Comparison of ENCODE assay signal across 1 cellular context in the genomic region with DNA sequence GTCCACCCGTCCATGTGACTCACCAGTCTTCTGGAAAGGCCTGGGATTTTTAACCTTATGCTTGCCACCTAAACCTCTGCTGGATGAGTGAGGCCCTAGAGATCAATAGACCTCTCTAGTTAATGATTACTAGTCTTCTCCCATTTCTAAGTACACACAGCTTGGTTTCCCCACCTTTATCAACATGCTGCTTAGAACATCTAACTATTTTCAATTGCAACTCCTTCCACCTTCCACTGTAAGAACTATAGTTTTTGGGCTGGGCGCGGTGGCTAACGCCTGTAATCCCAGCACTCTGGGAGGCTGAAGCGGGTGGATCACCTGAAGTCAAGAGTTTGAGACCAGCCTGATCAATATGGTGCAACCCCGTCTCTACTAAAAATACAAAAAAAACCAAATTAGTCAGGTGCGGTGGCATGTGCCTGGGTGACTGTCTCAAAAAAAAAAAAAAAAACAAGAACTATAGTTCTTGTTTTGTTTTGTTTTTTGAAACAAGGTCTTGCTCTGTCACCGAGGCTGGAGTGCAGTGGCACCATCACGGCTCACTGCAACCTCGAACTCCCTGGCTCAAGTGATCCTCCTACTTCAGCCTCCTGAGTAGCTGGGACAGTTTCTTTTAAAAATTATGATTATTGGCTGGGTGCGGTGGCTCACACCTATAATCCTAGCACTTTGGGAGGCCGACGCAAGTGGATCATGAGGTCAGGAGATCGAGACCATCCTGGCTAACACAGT.
TF ChIP-seq lines count a peak whose summit lies in the region.

No MANE protein-coding gene starts in this region.

TF ChIP-seq in HepG2, 621 proteins besides CTCF, POLR2A, EP300 and RAD21 (continued from another document and continues in another):
- TF ChIP-seq AHDC1 (CRISPR knock-in tag; IDR thresholded peaks at IDR 0.05; ENCODE audit: borderline replicate concordance) (peak; percentile 78; the same call in 1 of the 2 replicates), ZNF773 (CRISPR knock-in tag; IDR thresholded peaks at IDR 0.05; ENCODE audit: borderline replicate concordance) (no peak), ZNF333 (CRISPR knock-in tag; IDR thresholded peaks at IDR 0.05; ENCODE audit: borderline replicate concordance) (no peak), AKNA (CRISPR knock-in tag; IDR thresholded peaks at IDR 0.05; ENCODE audit: borderline replicate concordance) (no peak), RELA (CRISPR knock-in tag; IDR thresholded peaks at IDR 0.05) (no peak), ZNF382 (CRISPR knock-in tag; IDR thresholded peaks at IDR 0.05; ENCODE audit: borderline replicate concordance) (no peak), KLF9 (CRISPR knock-in tag; IDR thresholded peaks at IDR 0.05; ENCODE audit: low read depth) (no peak), HIC2 (CRISPR knock-in tag; IDR thresholded peaks at IDR 0.05; ENCODE audit: low read depth) (no peak), ZNF616 (CRISPR knock-in tag; IDR thresholded peaks at IDR 0.05; ENCODE audit: low read depth) (no peak), RARG (CRISPR knock-in tag; IDR thresholded peaks at IDR 0.05; ENCODE audit: low read depth) (no peak), SMC3 (IDR thresholded peaks at IDR 0.05; ENCODE audit: low read length) (no peak), ZNF713 (CRISPR knock-in tag; IDR thresholded peaks at IDR 0.05) (no peak), ZKSCAN5 (CRISPR knock-in tag; IDR thresholded peaks at IDR 0.05) (no peak), ZNF850 (CRISPR knock-in tag; conservative IDR thresholded peaks at IDR 0.05) (no peak), ZFYVE20 (CRISPR knock-in tag; IDR thresholded peaks at IDR 0.05; ENCODE audit: borderline replicate concordance, low read depth) (no peak), ATF5 (CRISPR knock-in tag; IDR thresholded peaks at IDR 0.05; ENCODE audit: low read depth) (no peak), CSRNP1 (CRISPR knock-in tag; IDR thresholded peaks at IDR 0.05) (no peak), SNAPC5 (CRISPR knock-in tag; IDR thresholded peaks at IDR 0.05; ENCODE audit: borderline replicate concordance) (no peak)
- TF ChIP-seq, protein P1, sequence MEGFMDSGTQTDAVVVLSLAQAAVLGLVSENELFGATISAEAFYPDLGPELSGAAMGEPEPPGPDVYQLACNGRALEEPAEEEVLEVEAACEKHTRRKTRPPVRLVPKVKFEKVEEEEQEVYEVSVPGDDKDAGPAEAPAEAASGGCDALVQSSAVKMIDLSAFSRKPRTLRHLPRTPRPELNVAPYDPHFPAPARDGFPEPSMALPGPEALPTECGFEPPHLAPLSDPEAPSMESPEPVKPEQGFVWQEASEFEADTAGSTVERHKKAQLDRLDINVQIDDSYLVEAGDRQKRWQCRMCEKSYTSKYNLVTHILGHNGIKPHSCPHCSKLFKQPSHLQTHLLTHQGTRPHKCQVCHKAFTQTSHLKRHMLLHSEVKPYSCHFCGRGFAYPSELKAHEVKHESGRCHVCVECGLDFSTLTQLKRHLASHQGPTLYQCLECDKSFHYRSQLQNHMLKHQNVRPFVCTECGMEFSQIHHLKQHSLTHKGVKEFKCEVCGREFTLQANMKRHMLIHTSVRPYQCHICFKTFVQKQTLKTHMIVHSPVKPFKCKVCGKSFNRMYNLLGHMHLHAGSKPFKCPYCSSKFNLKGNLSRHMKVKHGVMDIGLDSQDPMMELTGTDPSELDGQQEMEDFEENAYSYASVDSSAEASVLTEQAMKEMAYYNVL (CRISPR knock-in tag; IDR thresholded peaks at IDR 0.05; ENCODE audit: borderline replicate concordance) = peak; percentile 66; the same call in 1 of the 2 replicates
- TF ChIP-seq, protein P2, sequence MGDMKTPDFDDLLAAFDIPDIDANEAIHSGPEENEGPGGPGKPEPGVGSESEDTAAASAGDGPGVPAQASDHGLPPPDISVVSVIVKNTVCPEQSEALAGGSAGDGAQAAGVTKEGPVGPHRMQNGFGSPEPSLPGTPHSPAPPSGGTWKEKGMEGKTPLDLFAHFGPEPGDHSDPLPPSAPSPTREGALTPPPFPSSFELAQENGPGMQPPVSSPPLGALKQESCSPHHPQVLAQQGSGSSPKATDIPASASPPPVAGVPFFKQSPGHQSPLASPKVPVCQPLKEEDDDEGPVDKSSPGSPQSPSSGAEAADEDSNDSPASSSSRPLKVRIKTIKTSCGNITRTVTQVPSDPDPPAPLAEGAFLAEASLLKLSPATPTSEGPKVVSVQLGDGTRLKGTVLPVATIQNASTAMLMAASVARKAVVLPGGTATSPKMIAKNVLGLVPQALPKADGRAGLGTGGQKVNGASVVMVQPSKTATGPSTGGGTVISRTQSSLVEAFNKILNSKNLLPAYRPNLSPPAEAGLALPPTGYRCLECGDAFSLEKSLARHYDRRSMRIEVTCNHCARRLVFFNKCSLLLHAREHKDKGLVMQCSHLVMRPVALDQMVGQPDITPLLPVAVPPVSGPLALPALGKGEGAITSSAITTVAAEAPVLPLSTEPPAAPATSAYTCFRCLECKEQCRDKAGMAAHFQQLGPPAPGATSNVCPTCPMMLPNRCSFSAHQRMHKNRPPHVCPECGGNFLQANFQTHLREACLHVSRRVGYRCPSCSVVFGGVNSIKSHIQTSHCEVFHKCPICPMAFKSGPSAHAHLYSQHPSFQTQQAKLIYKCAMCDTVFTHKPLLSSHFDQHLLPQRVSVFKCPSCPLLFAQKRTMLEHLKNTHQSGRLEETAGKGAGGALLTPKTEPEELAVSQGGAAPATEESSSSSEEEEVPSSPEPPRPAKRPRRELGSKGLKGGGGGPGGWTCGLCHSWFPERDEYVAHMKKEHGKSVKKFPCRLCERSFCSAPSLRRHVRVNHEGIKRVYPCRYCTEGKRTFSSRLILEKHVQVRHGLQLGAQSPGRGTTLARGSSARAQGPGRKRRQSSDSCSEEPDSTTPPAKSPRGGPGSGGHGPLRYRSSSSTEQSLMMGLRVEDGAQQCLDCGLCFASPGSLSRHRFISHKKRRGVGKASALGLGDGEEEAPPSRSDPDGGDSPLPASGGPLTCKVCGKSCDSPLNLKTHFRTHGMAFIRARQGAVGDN (CRISPR knock-in tag; IDR thresholded peaks at IDR 0.05) = no peak
- TF ChIP-seq, protein P3, sequence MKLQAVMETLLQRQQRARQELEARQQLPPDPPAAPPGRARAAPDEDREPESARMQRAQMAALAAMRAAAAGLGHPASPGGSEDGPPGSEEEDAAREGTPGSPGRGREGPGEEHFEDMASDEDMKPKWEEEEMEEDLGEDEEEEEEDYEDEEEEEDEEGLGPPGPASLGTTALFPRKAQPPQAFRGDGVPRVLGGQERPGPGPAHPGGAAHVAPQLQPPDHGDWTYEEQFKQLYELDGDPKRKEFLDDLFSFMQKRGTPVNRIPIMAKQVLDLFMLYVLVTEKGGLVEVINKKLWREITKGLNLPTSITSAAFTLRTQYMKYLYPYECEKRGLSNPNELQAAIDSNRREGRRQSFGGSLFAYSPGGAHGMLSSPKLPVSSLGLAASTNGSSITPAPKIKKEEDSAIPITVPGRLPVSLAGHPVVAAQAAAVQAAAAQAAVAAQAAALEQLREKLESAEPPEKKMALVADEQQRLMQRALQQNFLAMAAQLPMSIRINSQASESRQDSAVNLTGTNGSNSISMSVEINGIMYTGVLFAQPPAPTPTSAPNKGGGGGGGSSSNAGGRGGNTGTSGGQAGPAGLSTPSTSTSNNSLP (IDR thresholded peaks at IDR 0.05; ENCODE audit: low read depth, low read length) = peak; percentile 73; the same call in 1 of the 2 replicates
- TF ChIP-seq, protein P4, sequence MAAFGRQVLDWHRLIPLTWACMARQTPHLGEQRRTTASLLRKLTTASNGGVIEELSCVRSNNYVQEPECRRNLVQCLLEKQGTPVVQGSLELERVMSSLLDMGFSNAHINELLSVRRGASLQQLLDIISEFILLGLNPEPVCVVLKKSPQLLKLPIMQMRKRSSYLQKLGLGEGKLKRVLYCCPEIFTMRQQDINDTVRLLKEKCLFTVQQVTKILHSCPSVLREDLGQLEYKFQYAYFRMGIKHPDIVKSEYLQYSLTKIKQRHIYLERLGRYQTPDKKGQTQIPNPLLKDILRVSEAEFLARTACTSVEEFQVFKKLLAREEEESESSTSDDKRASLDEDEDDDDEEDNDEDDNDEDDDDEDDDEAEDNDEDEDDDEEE (CRISPR knock-in tag; IDR thresholded peaks at IDR 0.05) = no peak
